Comparison of ENCODE assay signal across 20 cellular contexts in genomic region chr4:75051431-75051830, GRCh38.
"Had no signal": no experiment of that assay in that cellular context is flagged by ENCODE, and none has a peak within 500 bp of the region (broad histone marks: within the 10 kb centered on the region; RNA-seq: fewer than 3 reads in every experiment).

No MANE protein-coding gene starts in this region.

- H3K9me3 ChIP-seq: esophagus muscularis mucosa, gastroesophageal sphincter, left lung, lower lobe of right lung, mucosa of descending colon had no signal

- DNase-seq: dermis blood vessel endothelial cell; dorsolateral prefrontal cortex; effector CD4-positive, alpha-beta T cell; effector memory CD4-positive, alpha-beta T cell; foreskin keratinocyte; hypothalamus; immature natural killer cell; islet precursor cell; kidney; kidney glomerular epithelial cell; left lung; lower lobe of right lung; mesendoderm; mucosa of descending colon; naive B cell had no signal

- H3K4me1 Mint-ChIP-seq: immature natural killer cell had no signal

- H3K36me3 ChIP-seq: esophagus muscularis mucosa, gastroesophageal sphincter, left lung had no signal

- H3K4me1 ChIP-seq: esophagus muscularis mucosa, foreskin keratinocyte, gastroesophageal sphincter, left lung, lower lobe of right lung had no signal

- H3K9me3 Mint-ChIP-seq: mesothelial cell of epicardium had no signal

- H3K4me3 ChIP-seq: coronary artery, dorsolateral prefrontal cortex, esophagus muscularis mucosa, gastroesophageal sphincter, hepatocyte, left lung, lower lobe of right lung, mucosa of descending colon had no signal

- H3K27me3 ChIP-seq: dorsolateral prefrontal cortex, esophagus muscularis mucosa, gastroesophageal sphincter, hepatocyte, left lung had no signal

- ATAC-seq: foreskin keratinocyte, gastroesophageal sphincter, left lung, lower lobe of right lung, mucosa of descending colon had no signal

- H3K4me3 Mint-ChIP-seq: immature natural killer cell, mesothelial cell of epicardium, naive B cell had no signal

- H3K27ac ChIP-seq: coronary artery, dorsolateral prefrontal cortex, esophagus muscularis mucosa, foreskin keratinocyte, gastroesophageal sphincter, hepatocyte, left lung, lower lobe of right lung had no signal

- H3K36me3 Mint-ChIP-seq: immature natural killer cell, mesothelial cell of epicardium had no signal

- H3K27ac Mint-ChIP-seq: immature natural killer cell, mesothelial cell of epicardium had no signal
